ENCODE assay signal across 12 cellular contexts in genomic region chr12:111758120-111758561, GRCh38. TPM values are rescaled to one million over a fixed set of nuclear protein-coding genes. Genes with fewer than 3 reads are reported as not detected.
DNase-seq lines count a peak whose midpoint lies in the region; ATAC-seq, FAIRE-seq and TF ChIP-seq lines count a peak whose summit lies in the region.
"Had no signal": no experiment of that assay in that cellular context is flagged by ENCODE, and none has a peak within 500 bp of the region (broad histone marks: within the 10 kb centered on the region; RNA-seq: fewer than 3 reads in every experiment).

No MANE protein-coding gene starts in this region.

- H3K27me3 Mint-ChIP-seq in osteocyte (ENCODE audit: unreplicated experiment) = no peaks in the 10 kb centered on the region
- peaks cover 21% of the 10 kb centered on the region for H3K27me3 Mint-ChIP-seq in activated T-cell treated with anti-CD3 and anti-CD28 coated beads, Interleukin-2, amount 50 U/mL, for 72 hours (ENCODE audit: low read depth)

- H3K4me3 Mint-ChIP-seq in osteocyte (ENCODE audit: unreplicated experiment) = no peak overlapping the region
- no peak overlapping the region for H3K4me3 Mint-ChIP-seq in activated T-cell treated with anti-CD3 and anti-CD28 coated beads, Interleukin-2, amount 50 U/mL, for 72 hours

- H3K9ac ChIP-seq in Loucy (ENCODE audit: low read depth, low read length, poor library complexity, severe bottlenecking) = peak overlapping the region; percentile 57
- H3K9ac ChIP-seq in H1 (replicated peaks in 1 of 4; ENCODE audit: extremely low read depth in 1 of 4, low read depth in 3 of 4, low read length in 3 of 4) = no peak overlapping the region; a peak in 1 of 7 replicates
- H3K9ac ChIP-seq: KMS-11 had no signal

- H3K4ac ChIP-seq in H1 (replicated peaks; ENCODE audit: insufficient read length, low read depth, low read length) = no peak overlapping the region

- no peak overlapping the region for H3K23ac ChIP-seq in H1 (ENCODE audit: insufficient read length)

- no peak overlapping the region for H2BK120ac ChIP-seq in H1 (replicated peaks; ENCODE audit: low read depth, low read length)

- H2AK5ac ChIP-seq in H1 (ENCODE audit: low read depth, low read length) = no peak overlapping the region

- TF ChIP-seq EP300 in H1 (IDR thresholded peaks at IDR 0.05; ENCODE audit: borderline replicate concordance in 1 of 2, low read depth in 2 of 2, low read length in 2 of 2) = peak in 1 of 2 experiments; percentile 13; a peak in 1 of 3 replicates

- H4K8ac ChIP-seq in H1 (ENCODE audit: extremely low read depth, insufficient read depth, low read length) = peak overlapping the region; percentile 43; the same call in 1 of the 2 replicates

- no peak overlapping the region for H2BK20ac ChIP-seq in H1 (ENCODE audit: low read length)

- H3K9me3 Mint-ChIP-seq in osteocyte (ENCODE audit: unreplicated experiment) = no peaks in the 10 kb centered on the region
- H3K9me3 Mint-ChIP-seq in activated T-cell treated with anti-CD3 and anti-CD28 coated beads, Interleukin-2, amount 50 U/mL, for 72 hours = no peaks in the 10 kb centered on the region

- peak overlapping the region; percentile 31 for H3K27ac Mint-ChIP-seq in osteocyte (ENCODE audit: unreplicated experiment)
- H3K27ac Mint-ChIP-seq in activated T-cell treated with anti-CD3 and anti-CD28 coated beads, Interleukin-2, amount 50 U/mL, for 72 hours = no peak overlapping the region

- H4K91ac ChIP-seq in H1 (replicated peaks; ENCODE audit: insufficient read length, low read length) = no peak overlapping the region

- H3K14ac ChIP-seq in H1 (ENCODE audit: insufficient read length) = no peak overlapping the region

- CTCF ChIA-PET in H1 (lab: Charles Lee; ENCODE audit: partially characterized antibody) = interaction anchor here (0.7 to 9.1 kb wide), 7 partner anchors 10 to 86 kb away, joined by 3 to 165 read pairs (median 3); no protein-coding TSS in a partner anchor

- 88% methylated on average over 9 of the region's 9 CpGs; no CpG with 5 or more reads in 1 of the 2 experiments for WGBS in H1 (ENCODE audit: extremely low coverage in 1 of 2, insufficient coverage in 1 of 2, insufficient read length in 1 of 2, insufficient replicate concordance in 2 of 2, low coverage in 1 of 2, low lambda C conversion rate in 2 of 2, missing lambda C conversion rate in 1 of 2), 2 experiments
- WGBS in hepatocyte (ENCODE audit: low lambda C conversion rate, missing lambda C conversion rate) = 86% methylated on average over 9 of the region's 9 CpGs

- no peak overlapping the region for H2BK15ac ChIP-seq in H1 (ENCODE audit: low read length)

- H3K56ac ChIP-seq in H1 (replicated peaks; ENCODE audit: insufficient read length, low read depth, low read length) = no peak overlapping the region

- H3F3A ChIP-seq in Loucy (ENCODE audit: low read depth) = no peaks in the 10 kb centered on the region

- 0 out of 2 replicates have a peak overlapping the region, but pooled peaks have one; percentile 39 for H2BK12ac ChIP-seq in H1 (ENCODE audit: low read depth, low read length)

- no peak overlapping the region for H4K5ac ChIP-seq in H1 (ENCODE audit: insufficient read length, low read depth, low read length)

- H3K79me1 ChIP-seq in H1 (ENCODE audit: low read depth, low read length) = no peaks in the 10 kb centered on the region

- POLR2A ChIA-PET in H1 (lab: Charles Lee; ENCODE audit: partially characterized antibody) = interaction anchor here (0.6 to 4.5 kb wide), 4 partner anchors 9 to 117 kb away, joined by 3 to 18 read pairs (median 6); partner anchors contain the start of gene ALDH2

- H3K4me1 Mint-ChIP-seq in osteocyte (ENCODE audit: unreplicated experiment) = peaks cover 22% of the 10 kb centered on the region
- peaks cover 17% of the 10 kb centered on the region for H3K4me1 Mint-ChIP-seq in activated T-cell treated with anti-CD3 and anti-CD28 coated beads, Interleukin-2, amount 50 U/mL, for 72 hours (ENCODE audit: low read depth)

- no peaks in the 10 kb centered on the region for H3K79me2 ChIP-seq in Loucy (ENCODE audit: insufficient read depth, low read length)
- H3K79me2 ChIP-seq in H1 (ENCODE audit: control insufficient read depth in 1 of 2, insufficient read depth in 2 of 2, low read length in 2 of 2) = no peaks in the 10 kb centered on the region
- H3K79me2 ChIP-seq in hepatocyte = no peaks in the 10 kb centered on the region

- no peaks in the 10 kb centered on the region for H3K27me3 ChIP-seq in Loucy (ENCODE audit: insufficient read depth, low read length, poor library complexity, severe bottlenecking)
- no peaks in the 10 kb centered on the region for H3K27me3 ChIP-seq in H1 (replicated peaks in 1 of 4; ENCODE audit: control insufficient read depth in 3 of 4, extremely low read depth in 1 of 4, insufficient read depth in 3 of 4, low read length in 3 of 4)
- no peaks in the 10 kb centered on the region for H3K27me3 ChIP-seq in hepatocyte
- H3K27me3 ChIP-seq: colonic mucosa, uterus had no signal

- H3K27ac ChIP-seq in H1 (ENCODE audit: low read depth, low read length) (no peak overlapping the region), coronary artery (peak overlapping the region in 1 of 2 donors; percentile 67), hepatocyte (no peak overlapping the region)
- H3K27ac ChIP-seq: colonic mucosa, KMS-11, uterus had no signal

- H3K9me3 ChIP-seq in Loucy (ENCODE audit: insufficient read depth, low read depth, low read length) (no peaks in the 10 kb centered on the region), H1 (ENCODE audit: insufficient read depth in 2 of 2, low read depth in 1 of 2, low read length in 1 of 2) (no peaks in the 10 kb centered on the region), hepatocyte (ENCODE audit: low read depth) (no peaks in the 10 kb centered on the region)
- H3K9me3 ChIP-seq: colonic mucosa, uterus had no signal

- DNase-seq in ELF-1 (ENCODE audit: low read depth, low spot score) (peak; percentile 71), H1 (ENCODE audit: low read depth in 1 of 2, low spot score in 2 of 2) (peak in 1 of 2 experiments; percentile 54), osteocyte (ENCODE audit: extremely low spot score, unreplicated experiment) (no peak), frontal cortex (ENCODE audit: low spot score in 2 of 2) (no peak), coronary artery (ENCODE audit: low spot score) (no peak), hepatocyte (ENCODE audit: low spot score) (no peak)
- no peak for DNase-seq in activated T-cell treated with anti-CD3 and anti-CD28 coated beads, Interleukin-2, amount 50 U/mL, for 72 hours
- DNase-seq: colonic mucosa, DMS53, uterus had no signal

- ATAC-seq in activated T-cell treated with anti-CD3 and anti-CD28 coated beads, Interleukin-2, amount 50 U/mL, for 72 hours (replicated peaks in 1 of 2) = no peak

- no peak for TF ChIP-seq POLR2A in H1 (IDR thresholded peaks at IDR 0.05; ENCODE audit: control extremely low read depth in 1 of 2, low read depth in 2 of 2, low read length in 2 of 2)

- no peak overlapping the region; the same call in 1 of the 2 replicates for H2BK5ac ChIP-seq in H1 (ENCODE audit: low read depth, low read length)

- H2AFZ ChIP-seq in Loucy (ENCODE audit: low read length) (0 out of 2 replicates have a peak overlapping the region, but pooled peaks have one; percentile 11), H1 (ENCODE audit: low read length) (no peak overlapping the region), hepatocyte (no peak overlapping the region)

- H3K36me3 ChIP-seq in Loucy (ENCODE audit: insufficient read depth, low read length) (no peaks in the 10 kb centered on the region), H1 (ENCODE audit: control insufficient read depth in 2 of 4, insufficient read depth in 4 of 4, low read length in 3 of 4) (no peaks in the 10 kb centered on the region), hepatocyte (replicated peaks; ENCODE audit: insufficient read depth, low read depth) (no peaks in the 10 kb centered on the region)
- H3K36me3 ChIP-seq: colonic mucosa, uterus had no signal

- peaks cover 8% of the 10 kb centered on the region for H3K36me3 Mint-ChIP-seq in osteocyte (ENCODE audit: unreplicated experiment)
- H3K36me3 Mint-ChIP-seq in activated T-cell treated with anti-CD3 and anti-CD28 coated beads, Interleukin-2, amount 50 U/mL, for 72 hours (ENCODE audit: insufficient read depth in 2 of 2) = no peaks in the 10 kb centered on the region

- peak overlapping the region; percentile 61 for H3K4me2 ChIP-seq in Loucy (ENCODE audit: low read depth, low read length, poor library complexity, severe bottlenecking)
- H3K4me2 ChIP-seq in H1 (ENCODE audit: insufficient read depth in 1 of 2, low read depth in 2 of 2, low read length in 2 of 2) = 0 out of 4 replicates have a peak overlapping the region, but pooled peaks of 1 of the 2 experiments have one; percentile 4
- no peak overlapping the region for H3K4me2 ChIP-seq in hepatocyte

- H3K9me2 ChIP-seq in Loucy (replicated peaks; ENCODE audit: low read depth, low read length) = no peaks in the 10 kb centered on the region
- H3K9me2 ChIP-seq in hepatocyte (replicated peaks; ENCODE audit: insufficient read depth) = no peaks in the 10 kb centered on the region

- H3K4me3 ChIP-seq in Loucy (ENCODE audit: low read length, poor library complexity, severe bottlenecking) (peak overlapping the region; percentile 0), H1 (ENCODE audit: extremely low read depth in 1 of 4, insufficient read depth in 2 of 4, low read depth in 3 of 4, low read length in 4 of 4) (no peak overlapping the region), coronary artery (no peak overlapping the region), hepatocyte (no peak overlapping the region)
- H3K4me3 ChIP-seq: colonic mucosa, uterus had no signal

- TF ChIP-seq RAD21 in H1 (IDR thresholded peaks at IDR 0.05 in 1 of 2, conservative IDR thresholded peaks at IDR 0.05 in 1 of 2; ENCODE audit: low read depth in 2 of 2, low read length in 2 of 2) = no peak

- peak overlapping the region; percentile 48; the same call in 1 of the 2 replicates for H3K18ac ChIP-seq in H1 (ENCODE audit: extremely low read depth, low read length)

- H4K20me1 ChIP-seq in Loucy (ENCODE audit: insufficient read depth, low read length, poor library complexity, severe bottlenecking) (no peaks in the 10 kb centered on the region), H1 (replicated peaks in 1 of 2; ENCODE audit: control insufficient read depth in 1 of 2, insufficient read depth in 2 of 2, low read length in 2 of 2) (peaks cover 0 to 4% of the 10 kb centered on the region in 2 experiments), hepatocyte (ENCODE audit: insufficient read depth, poor library complexity, severe bottlenecking) (no peaks in the 10 kb centered on the region)

- no peak for TF ChIP-seq CTCF in Loucy (conservative IDR thresholded peaks at IDR 0.05; ENCODE audit: low read length)
- no peak for TF ChIP-seq CTCF in H1 (IDR thresholded peaks at IDR 0.05; ENCODE audit: control extremely low read depth in 1 of 3, insufficient read depth in 1 of 3, low read depth in 1 of 3, low read length in 3 of 3)
- no peak for TF ChIP-seq CTCF in osteocyte (IDR thresholded peaks at IDR 0.05)
- no peak for TF ChIP-seq CTCF in coronary artery (IDR thresholded peaks at IDR 0.05)
- TF ChIP-seq CTCF in hepatocyte (IDR thresholded peaks at IDR 0.05; ENCODE audit: poor library complexity) = no peak

- peaks cover 27% of the 10 kb centered on the region for H3K4me1 ChIP-seq in Loucy (ENCODE audit: insufficient read depth, low read length, poor library complexity, severe bottlenecking)
- peaks cover 0 to 11% (median 8%) of the 10 kb centered on the region in 4 experiments; a peak in 2 of 7 replicates for H3K4me1 ChIP-seq in H1 (replicated peaks in 1 of 4; ENCODE audit: control insufficient read depth in 3 of 4, insufficient read depth in 4 of 4, low read length in 3 of 4)
- peaks cover 3% of the 10 kb centered on the region for H3K4me1 ChIP-seq in hepatocyte (ENCODE audit: insufficient read depth)
- H3K4me1 ChIP-seq: colonic mucosa, uterus had no signal

- H3K23me2 ChIP-seq in H1 (ENCODE audit: low read depth, low read length) = no peaks in the 10 kb centered on the region

- FAIRE-seq in H1 (lab: Jason Lieb, UNC) = no peak
- FAIRE-seq in frontal cortex (lab: Jason Lieb, UNC) = no peak

RNA-seq across cellular contexts. Expression of gene ALDH2, which starts 8.6 kb away (rescaled TPM):
- total RNA-seq in H1 (2021; fragmentation: NEBNext Ultra II Directional; extraction: Animal tissue kit (Norgen Biotek cat#: 25700)) = 40.4 and 43.8 TPM in 2 replicates
- polyA plus RNA-seq in H1 (2011; rRNA removed) = 25.4 and 31.3 TPM in 2 replicates
- polyA plus RNA-seq in H1 (2011; cell fraction: cytosol; rRNA removed) = 37.7 TPM
- polyA plus RNA-seq in H1 (2011; cell fraction: nucleus; rRNA removed) = 41.1 TPM
- 46.3 to 57.1 TPM (median 49.9 TPM) in 4 replicates for polyA plus RNA-seq in H1 (2012, experiment 1 of 2)
- polyA plus RNA-seq in H1 (2012, experiment 2 of 2) = 26.2 TPM
- 11.5 TPM for polyA plus RNA-seq in H1 (2013, experiment 1 of 2)
- 11.0 TPM for polyA plus RNA-seq in H1 (2013, experiment 2 of 2)
- 25.8 and 36.1 TPM in 2 replicates for polyA minus RNA-seq in H1 (2011; rRNA and poly(A)+ RNA removed)
- 28.1 TPM for polyA minus RNA-seq in H1 (2011; cell fraction: cytosol; rRNA and poly(A)+ RNA removed)
- polyA minus RNA-seq in H1 (2011; cell fraction: nucleus; rRNA and poly(A)+ RNA removed) = 13.7 TPM
- 68.4 and 69.1 TPM in 2 replicates for total RNA-seq in osteocyte
- total RNA-seq in frontal cortex = 24.1 TPM
- total RNA-seq in activated T-cell treated with anti-CD3 and anti-CD28 coated beads, Interleukin-2, amount 50 U/mL, for 72 hours = 10 to 100 TPM; 21.1 to 28.0 TPM
- 116 and 126 TPM in 2 replicates for total RNA-seq in hepatocyte
- 185 and 203 TPM in 2 replicates for polyA plus RNA-seq in hepatocyte
